ENCODE assay signal across 8 cellular contexts in the genomic region with DNA sequence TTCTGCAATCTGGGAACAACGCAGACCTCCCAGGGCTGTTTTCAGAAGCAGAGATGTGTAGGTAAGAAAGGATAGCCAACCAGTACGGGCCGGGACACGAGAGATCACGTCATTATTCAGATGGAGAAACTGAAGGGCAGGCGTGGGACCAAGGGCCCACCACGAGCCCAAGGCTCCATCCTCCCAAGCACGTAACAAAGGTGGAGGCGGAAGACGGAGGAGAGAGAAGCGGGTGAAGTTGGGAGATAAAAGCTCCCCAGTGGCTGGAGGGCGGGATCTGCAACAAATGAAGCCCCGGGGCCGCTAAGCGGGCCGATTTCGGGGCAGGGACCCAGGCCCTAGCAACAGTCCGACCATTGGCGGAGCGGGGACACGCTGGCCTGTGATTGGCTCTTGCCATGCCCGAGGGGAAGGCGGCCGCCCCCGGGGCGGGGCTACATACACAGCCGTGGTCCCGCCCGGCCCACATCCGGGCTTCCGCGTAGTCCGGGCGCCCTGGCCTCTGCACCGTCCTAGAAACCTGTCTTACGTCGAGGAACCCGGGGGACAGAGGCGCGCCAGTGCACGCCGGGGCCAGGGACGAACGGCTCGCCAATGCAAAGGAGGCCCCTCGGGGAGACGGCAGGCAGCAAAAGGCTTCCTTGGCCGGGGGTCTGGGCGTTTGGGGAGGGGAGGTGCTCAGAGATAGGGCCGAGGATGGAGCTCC. TPM values are rescaled to one million over a fixed set of nuclear protein-coding genes. Genes with fewer than 3 reads are reported as not detected.
DNase-seq lines count a peak whose midpoint lies in the region; ATAC-seq and TF ChIP-seq lines count a peak whose summit lies in the region.

No MANE protein-coding gene starts in this region.

- DNase-seq in GM13977 (ENCODE audit: low spot score) = peak; percentile 98
- peak; percentile 94 for DNase-seq in NCI-H146 treated with DMSO at 0.1 percent for 48 hours (lab: John Stamatoyannopoulos, UW; ENCODE audit: unreplicated experiment)
- peak; percentile 94 to 98 (median 95) for DNase-seq in T-helper 1 cell
- DNase-seq in amygdala (lab: John Stamatoyannopoulos, UW) = peak; percentile 69 to 99 (median 95)
- DNase-seq in left ventricle myocardium superior = peak; percentile 100
- peak; percentile 86 for DNase-seq in pulmonary artery endothelial cell (ENCODE audit: low read depth, low spot score)
- peak; percentile 96 to 97 for DNase-seq in uterus

- intact Hi-C loops in left ventricle myocardium superior (cut with micrococcal nuclease) (no loop called here), uterus (cut with DNase I; ENCODE audit: low total_unique reads) (no loop called here)

- H3K4me3 ChIP-seq in uterus = peak overlapping the region; percentile 83 to 88

- no peaks in the 10 kb centered on the region for H3K27me3 ChIP-seq in uterus

- TF ChIP-seq CTCF in GM13977 (IDR thresholded peaks at IDR 0.05; ENCODE audit: extremely low read depth, insufficient read depth, missing control alignments) (no peak), uterus (IDR thresholded peaks at IDR 0.05) (peak in 2 of 4 experiments; percentile 10 to 20)

- ATAC-seq in HG02870 (IDR thresholded peaks at IDR 0.05; ENCODE audit: unreplicated experiment) = peak; percentile 77
- peak; percentile 91 for ATAC-seq in left ventricle myocardium superior

- H3K9me3 ChIP-seq in uterus = no peaks in the 10 kb centered on the region

- no peaks in the 10 kb centered on the region for H3K4me1 ChIP-seq in uterus

- in situ Hi-C loops in GM13977 (cut with MboI; ENCODE audit: low pct_unique_long_range_greater_than_20kb, low sequenced_read_pairs, unreplicated experiment) = no loop called here

- H3K36me3 ChIP-seq in uterus = no peaks in the 10 kb centered on the region

- TF ChIP-seq POLR2A in uterus (IDR thresholded peaks at IDR 0.05) = peak; percentile 89 to 93

- H3K27ac ChIP-seq in uterus = peak overlapping the region; percentile 95 to 96

RNA-seq across cellular contexts. Expression of a gene that starts 15.5 kb away (rescaled TPM):
- total RNA-seq in left ventricle myocardium superior = 2,442 TPM
- total RNA-seq in pulmonary artery endothelial cell = 78.8 and 159 TPM in 2 replicates
- total RNA-seq in uterus = 1,000 to 10,000 TPM in 1 of 4 donors, 100 to 1,000 TPM in 2, 10 to 100 TPM in 1; 28.8 to 1,391 (median 758) TPM

RNA-seq across cellular contexts. Expression of a gene that starts 40.9 kb away (rescaled TPM):
- total RNA-seq in left ventricle myocardium superior = 238 TPM
- 109 and 140 TPM in 2 replicates for total RNA-seq in pulmonary artery endothelial cell
- total RNA-seq in uterus = 100 to 1,000 TPM in 1 of 4 donors, 10 to 100 TPM in 3; 17.9 to 109 (median 50.4) TPM

Comparison
In these comparisons a context has a peak if more than half of its experiments do, and no peak if none do; other contexts are left out.
1. Peak in every context shown above with its lines: DNase-seq, ATAC-seq, H3K4me3 ChIP-seq and H3K27ac ChIP-seq.